1 cellular context compared by ENCODE assay signal in the genomic region with DNA sequence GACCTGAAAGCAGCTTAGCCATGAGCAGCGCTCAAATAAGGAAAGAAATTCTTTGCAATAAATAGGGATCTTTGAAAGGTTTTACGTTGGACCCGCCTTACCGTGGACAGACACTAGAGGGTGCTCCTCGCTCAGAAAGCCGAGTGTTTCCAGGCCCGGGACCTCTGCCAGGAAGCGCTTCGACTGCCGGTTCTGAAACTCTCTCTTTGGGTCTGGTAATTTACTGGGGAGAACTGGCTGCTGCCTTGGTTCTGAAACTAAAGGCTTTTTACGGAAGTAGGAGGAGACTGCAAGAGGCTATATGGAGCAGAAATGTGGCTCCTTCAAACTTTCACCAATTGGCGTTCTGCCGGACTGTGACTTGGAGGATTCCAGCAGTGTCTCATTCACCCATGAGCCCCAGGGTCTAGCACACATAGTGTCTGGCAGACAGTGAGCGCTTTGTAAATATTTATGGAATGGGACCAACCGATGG.
TF ChIP-seq lines count a peak whose summit lies in the region.

No MANE protein-coding gene starts in this region.

TF ChIP-seq in GM12878, 131 proteins besides CTCF, POLR2A, EP300 and RAD21:
- TF ChIP-seq SMC3 (IDR thresholded peaks at IDR 0.05; ENCODE audit: borderline replicate concordance, low read length) (peak; percentile 45; the same call in 1 of the 2 replicates), CHD1 (IDR thresholded peaks at IDR 0.05; ENCODE audit: low read depth, low read length) (no peak)
TF ChIP-seq in GM12878: peak in this region for 1.
